ENCODE assay signal across 23 cellular contexts in the genomic region with DNA sequence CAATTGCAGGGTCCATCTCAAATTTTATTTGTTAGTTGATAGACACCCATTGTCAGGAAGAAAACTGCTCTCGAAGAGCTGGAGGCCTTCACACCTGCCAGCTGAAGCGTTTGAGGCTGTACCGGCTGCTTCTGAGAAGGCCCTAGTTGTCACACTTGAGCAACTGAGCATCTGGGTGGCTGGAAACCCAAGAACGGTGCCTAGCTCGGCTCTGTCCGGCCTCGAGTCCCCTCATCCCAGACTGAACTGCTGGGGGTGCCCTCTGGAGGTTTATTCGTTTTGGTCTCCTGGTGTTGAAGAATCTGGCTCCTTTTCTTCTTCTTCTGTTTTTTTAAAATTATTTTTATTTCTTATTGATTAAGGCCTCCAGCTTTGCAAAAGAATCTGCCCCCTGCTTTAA. TPM values are rescaled to one million over a fixed set of nuclear protein-coding genes. Genes with fewer than 3 reads are reported as not detected.
DNase-seq lines count a peak whose midpoint lies in the region; ATAC-seq and TF ChIP-seq lines count a peak whose summit lies in the region.
"Had no signal": no experiment of that assay in that cellular context is flagged by ENCODE, and none has a peak within 500 bp of the region (broad histone marks: within the 10 kb centered on the region; RNA-seq: fewer than 3 reads in every experiment).

No MANE protein-coding gene starts in this region.

- no peak overlapping the region for H3K9ac ChIP-seq in neural progenitor cell
- H3K9ac ChIP-seq: GM23248, KMS-11 had no signal

- whole genome bisulfite sequencing in stomach, 5 donors, result 78 to 95% (median 83%) methylated on average over 8 of the region's 8 CpGs

- H3F3A ChIP-seq in neural progenitor cell (ENCODE audit: low read depth), result peaks cover 24% of the 10 kb centered on the region

- H3K4me3 ChIP-seq in GM12865 (ENCODE audit: low read depth, low read length) (no peak overlapping the region), Peyer's patch (no peak overlapping the region), neural progenitor cell (no peak overlapping the region), stomach (no peak overlapping the region)
- H3K4me3 ChIP-seq: GM23248, PC-9, SK-N-MC had no signal

- no peak overlapping the region for H3K4me2 ChIP-seq in neural progenitor cell
- H3K4me2 ChIP-seq: KMS-11, PC-9 had no signal

- intact Hi-C loops in stomach (cut with DNase I; ENCODE audit: low total_unique reads), result no loop called here

- no peaks in the 10 kb centered on the region for H3K79me2 ChIP-seq in neural progenitor cell (ENCODE audit: low read depth)

- peaks cover 15% of the 10 kb centered on the region for H3K4me1 Mint-ChIP-seq in neural progenitor cell

- H3K36me3 ChIP-seq in Peyer's patch (no peaks in the 10 kb centered on the region), neural progenitor cell (no peaks in the 10 kb centered on the region), stomach (no peaks in the 10 kb centered on the region)

- no peak overlapping the region for H3K4me3 Mint-ChIP-seq in neural progenitor cell

- no peak overlapping the region for H3K27ac Mint-ChIP-seq in neural progenitor cell

- no peaks in the 10 kb centered on the region for H3K36me3 Mint-ChIP-seq in neural progenitor cell

- TF ChIP-seq EP300 in stomach (IDR thresholded peaks at IDR 0.05), result no peak

- no peaks in the 10 kb centered on the region for H3K9me3 Mint-ChIP-seq in neural progenitor cell

- H3K4me1 ChIP-seq in Peyer's patch (no peaks in the 10 kb centered on the region), neural progenitor cell (peaks cover 29% of the 10 kb centered on the region), stomach (no peaks in the 10 kb centered on the region)

- H3K27ac ChIP-seq in Peyer's patch (peak overlapping the region in 1 of 4 donors; percentile 62), neural progenitor cell (peak overlapping the region; percentile 23), stomach (no peak overlapping the region)
- H3K27ac ChIP-seq: GM23248, HL-60, KMS-11, PC-9, RWPE1, SK-N-MC had no signal

- DNase-seq in GM12865 (ENCODE audit: low read depth), result peak; percentile 9
- DNase-seq in Peyer's patch, result peak in 2 of 3 donors; percentile 70 to 72
- no peak for DNase-seq in neural progenitor cell (ENCODE audit: low spot score)
- DNase-seq in stomach, result no peak
- no peak for DNase-seq in H4 (ENCODE audit: low spot score)
- no peak for DNase-seq in NOMO-1 (lab: John Stamatoyannopoulos, UW; ENCODE audit: unreplicated experiment in 2 of 2)
- DNase-seq: C1 segment of cervical spinal cord, GM23248, HCEC 1CT, MV-4-11, NCI-H1694 treated with DMSO at 0.1 percent for 48 hours, NCI-H2081 treated with DMSO at 0.1 percent for 48 hours, NCI-H2171 treated with DMSO at 0.1 percent for 48 hours, NCI-H446 treated with DMSO at 0.1 percent for 48 hours, NCI-H526 treated with DMSO at 0.1 percent for 48 hours, PC-9, SHP77 treated with DMSO at 0.1 percent for 48 hours, SW 1271 had no signal

- H3K27me3 ChIP-seq in Peyer's patch, result no peaks in the 10 kb centered on the region
- H3K27me3 ChIP-seq in neural progenitor cell, result no peaks in the 10 kb centered on the region
- H3K27me3 ChIP-seq in stomach, result peaks cover 0 to 12% (median 0%) of the 10 kb centered on the region in 3 donors

- H3K27me3 Mint-ChIP-seq in neural progenitor cell (ENCODE audit: insufficient read depth, low read depth), result peaks cover 9% of the 10 kb centered on the region

- TF ChIP-seq CTCF in GM12865 (IDR thresholded peaks at IDR 0.05; ENCODE audit: insufficient read depth, low read depth, low read length, missing control alignments), result no peak
- no peak for TF ChIP-seq CTCF in Peyer's patch (IDR thresholded peaks at IDR 0.05)
- TF ChIP-seq CTCF in neural progenitor cell (IDR thresholded peaks at IDR 0.05), result no peak
- no peak for TF ChIP-seq CTCF in stomach (IDR thresholded peaks at IDR 0.05)

- H3K9me3 ChIP-seq in Peyer's patch (no peaks in the 10 kb centered on the region), neural progenitor cell (ENCODE audit: low read depth) (no peaks in the 10 kb centered on the region), stomach (no peaks in the 10 kb centered on the region)

- TF ChIP-seq POLR2A in Peyer's patch (IDR thresholded peaks at IDR 0.05) (no peak), stomach (IDR thresholded peaks at IDR 0.05) (no peak)

- H2AFZ ChIP-seq in neural progenitor cell (replicated peaks), result no peak overlapping the region
- H2AFZ ChIP-seq: GM23248, PC-9 had no signal

- ATAC-seq in HG02885 (IDR thresholded peaks at IDR 0.05; ENCODE audit: poor library complexity, unreplicated experiment), result no peak

- peaks cover 3% of the 10 kb centered on the region for H4K20me1 ChIP-seq in neural progenitor cell (ENCODE audit: low read depth)

RNA-seq across cellular contexts. Expression of a gene that starts 59.3 kb away (rescaled TPM):
- total RNA-seq in Peyer's patch (10 to 100 TPM; 10.5 to 82.1 (median 31.7) TPM), neural progenitor cell (ENCODE audit: low replicate concordance) (17.3 and 25.6 TPM in 2 replicates), stomach (10 to 100 TPM in 2 of 5 donors, 1 to 10 TPM in 3; 1.7 to 21.3 (median 8.9) TPM)
- polyA plus RNA-seq in stomach, result 1 to 10 TPM; 3.3 to 4.9 (median 4.2) TPM
- total RNA-seq in H4 (2014; rRNA removed; shearing (Covaris generic)), result 6.9 and 8.8 TPM in 2 replicates

Comparison
In these comparisons a context has a peak if more than half of its experiments do, and no peak if none do; other contexts are left out.
1. DNase-seq: peak in GM12865 (single experiment) and Peyer's patch (2 of 3); none in neural progenitor cell (single experiment), stomach (single experiment), H4 (single experiment) and NOMO-1 (0 of 2).